28 cellular contexts compared by ENCODE assay signal in the genomic region with DNA sequence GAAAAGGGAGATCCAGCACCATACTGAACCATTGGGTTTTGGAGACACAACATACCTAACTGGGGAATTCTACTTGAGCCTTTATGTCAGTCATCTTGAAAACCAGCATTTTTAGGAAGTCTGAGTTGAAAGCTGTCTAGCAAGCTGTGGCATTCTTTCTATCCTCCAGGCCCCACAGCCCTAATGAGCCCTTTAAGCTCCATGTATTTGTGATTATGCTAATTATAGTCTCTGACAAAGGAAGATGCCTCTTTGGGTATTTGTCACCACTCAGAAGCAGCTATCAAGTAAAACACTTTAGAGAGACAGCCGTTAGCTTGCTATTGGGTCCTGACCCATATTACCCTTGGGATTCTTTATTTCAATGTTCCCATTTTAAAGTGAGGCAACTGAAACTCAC.
"Had no signal": no experiment of that assay in that cellular context is flagged by ENCODE, and none has a peak within 500 bp of the region (broad histone marks: within the 10 kb centered on the region; RNA-seq: fewer than 3 reads in every experiment).

No MANE protein-coding gene starts in this region.

- H3K4me3 ChIP-seq: MG63, Peyer's patch, SJCRH30 had no signal

- H3K9me3 ChIP-seq: SK-N-SH had no signal

- H3K27ac Mint-ChIP-seq: activated CD4-positive, alpha-beta memory T cell treated with anti-CD3 and anti-CD28 coated beads for 36 hours; activated CD4-positive, alpha-beta T cell treated with anti-CD3 and anti-CD28 coated beads, Interleukin-2, amount 10 ng/mL, durations not matched to agents 7 days and 5 days; activated naive CD4-positive, alpha-beta T cell treated with anti-CD3 and anti-CD28 coated beads, Interleukin-2, amount 50 U/mL, for 72 hours; brain had no signal

- H3K4me1 ChIP-seq: Peyer's patch, SJCRH30 had no signal

- H3K27ac ChIP-seq: Peyer's patch, RWPE1, SJCRH30, VCaP had no signal

- H3K36me3 Mint-ChIP-seq: activated CD4-positive, alpha-beta memory T cell treated with anti-CD3 and anti-CD28 coated beads for 36 hours had no signal

- ATAC-seq: activated naive CD4-positive, alpha-beta T cell treated with anti-CD3 and anti-CD28 coated beads, Interleukin-2, amount 50 U/mL, for 72 hours; activated T-cell treated with anti-CD3 and anti-CD28 coated beads, Interleukin-2, amount 50 U/mL, for 4 hours had no signal

- H3K4me2 ChIP-seq: SK-N-SH had no signal

- H3K27me3 ChIP-seq: MG63, Peyer's patch, SJCRH30 had no signal

- H3K27me3 Mint-ChIP-seq: activated CD4-positive, alpha-beta memory T cell treated with anti-CD3 and anti-CD28 coated beads for 36 hours; activated CD4-positive, alpha-beta T cell treated with anti-CD3 and anti-CD28 coated beads, Interleukin-2, amount 10 ng/mL, durations not matched to agents 7 days and 5 days; brain had no signal

- H3K36me3 ChIP-seq: MG63, Peyer's patch, SJCRH30 had no signal

- H3K4me1 Mint-ChIP-seq: activated CD4-positive, alpha-beta T cell treated with anti-CD3 and anti-CD28 coated beads, Interleukin-2, amount 10 ng/mL, durations not matched to agents 7 days and 5 days; brain had no signal

- FAIRE-seq: astrocyte had no signal

- DNase-seq: activated CD4-positive, alpha-beta memory T cell treated with anti-CD3 and anti-CD28 coated beads for 36 hours; activated CD4-positive, alpha-beta T cell treated with anti-CD3 and anti-CD28 coated beads, Interleukin-2, amount 10 ng/mL, durations not matched to agents 7 days and 5 days; activated CD4-positive, CD25-positive, alpha-beta regulatory T cell; activated CD8-positive, alpha-beta memory T cell treated with anti-CD3 and anti-CD28 coated beads for 24 hours; activated effector memory CD4-positive, alpha-beta T cell treated with anti-CD3 and anti-CD28 coated beads, Interleukin-2, amount 50 U/mL, for 16 hours; activated naive CD4-positive, alpha-beta T cell treated with Interleukin-2 at 50 U/mL for 16 hours; activated T-cell treated with anti-CD3 and anti-CD28 coated beads, Interleukin-2, amount 50 U/mL, for 4 hours; amygdala; MG63; MV-4-11; NCI-H1092 treated with DMSO at 0.1 percent for 48 hours; NCI-H1417 treated with DMSO at 0.1 percent for 48 hours; NCI-H187; NCI-H2081; NCI-H446; NCI-H524; NCI-H748 treated with DMSO at 0.1 percent for 48 hours; OCI-M1; Peyer's patch; Right ventricle myocardium superior; SJCRH30; SK-N-SH; T-helper 1 cell had no signal

- H3K9ac ChIP-seq: SK-N-SH had no signal

- H3K4me3 Mint-ChIP-seq: activated CD4-positive, alpha-beta memory T cell treated with anti-CD3 and anti-CD28 coated beads for 36 hours; activated CD4-positive, alpha-beta T cell treated with anti-CD3 and anti-CD28 coated beads, Interleukin-2, amount 10 ng/mL, durations not matched to agents 7 days and 5 days; activated T-cell treated with anti-CD3 and anti-CD28 coated beads, Interleukin-2, amount 50 U/mL, for 4 hours; brain had no signal
